Comparison of ENCODE assay signal across 14 cellular contexts in the genomic region with DNA sequence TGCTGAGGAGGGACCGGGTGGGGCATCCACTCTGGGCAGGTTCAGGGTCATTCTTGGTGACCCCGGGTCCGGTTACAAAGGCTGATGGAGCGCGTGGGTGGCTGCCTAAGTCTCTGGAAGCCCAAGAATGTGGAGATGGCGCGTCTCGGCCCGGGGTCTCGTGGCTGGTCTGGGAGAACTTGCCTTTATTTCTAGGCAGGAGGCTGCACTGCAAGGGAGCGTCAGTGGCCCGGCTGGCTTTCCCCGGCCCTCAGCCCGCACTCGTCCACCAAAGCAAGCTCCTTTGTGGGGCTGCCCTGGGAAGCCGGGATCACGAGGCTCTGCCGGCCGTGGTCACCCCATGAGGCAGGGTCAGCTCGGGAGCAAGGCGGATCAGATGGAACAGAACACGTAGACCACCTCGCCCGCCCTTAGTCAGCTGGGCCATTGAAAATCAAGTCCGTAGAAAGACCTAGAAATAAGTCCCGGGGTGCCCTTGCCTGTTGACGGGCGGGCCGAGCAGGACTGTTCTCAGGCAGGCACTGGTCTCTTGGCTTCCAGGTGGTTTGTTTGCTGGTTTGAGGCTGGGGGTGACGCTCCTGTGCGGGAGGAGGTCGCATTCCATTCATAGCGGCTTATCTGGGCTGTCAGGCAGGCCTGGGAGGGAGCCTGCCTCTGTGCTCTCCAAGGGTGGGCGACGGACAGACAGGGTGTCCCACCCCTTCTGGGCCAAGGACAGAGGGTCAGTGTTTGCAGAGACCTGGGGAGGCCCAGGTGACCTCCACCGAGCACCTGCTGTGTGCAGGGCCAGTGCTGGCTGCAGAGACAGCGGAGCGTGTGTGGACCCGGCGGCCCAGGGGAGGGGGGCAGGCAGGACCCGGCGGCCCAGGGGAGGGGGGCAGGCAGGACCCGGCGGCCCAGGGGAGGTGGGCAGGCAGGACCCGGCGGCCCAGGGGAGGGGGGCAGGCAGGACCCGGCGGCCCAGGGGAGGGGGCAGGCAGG. TPM values are rescaled to one million over a fixed set of nuclear protein-coding genes. Genes with fewer than 3 reads are reported as not detected.
A peak's percentile ranks its signal among the peaks of the same experiment; 100 is the strongest.
DNase-seq lines count a peak whose midpoint lies in the region; ATAC-seq and TF ChIP-seq lines count a peak whose summit lies in the region.
"Had no signal": no experiment of that assay in that cellular context is flagged by ENCODE, and none has a peak within 500 bp of the region (broad histone marks: within the 10 kb centered on the region; RNA-seq: fewer than 3 reads in every experiment).

No MANE protein-coding gene starts in this region.

- dilution Hi-C loops in mammary epithelial cell (cut with HindIII; ENCODE audit: low sequenced_read_pairs): no loop called here

- H3K36me3 ChIP-seq in breast epithelium (no peaks in the 10 kb centered on the region), mammary epithelial cell (ENCODE audit: insufficient read depth, low read length) (no peaks in the 10 kb centered on the region), brain microvascular endothelial cell (replicated peaks) (peaks cover 3% of the 10 kb centered on the region), tibial artery (no peaks in the 10 kb centered on the region)

- ATAC-seq in activated CD8-positive, alpha-beta T cell treated with anti-CD3 and anti-CD28 coated beads, Interleukin-2, amount 10 ng/mL, durations not matched to agents 7 days and 5 days: no peak

- TF ChIP-seq POLR2A in breast epithelium (IDR thresholded peaks at IDR 0.05): no peak

- no peaks in the 10 kb centered on the region for H3K36me3 Mint-ChIP-seq in activated CD8-positive, alpha-beta T cell treated with anti-CD3 and anti-CD28 coated beads, Interleukin-2, amount 10 ng/mL, durations not matched to agents 7 days and 5 days (ENCODE audit: low read depth)

- no peaks in the 10 kb centered on the region for H3K4me1 Mint-ChIP-seq in activated CD8-positive, alpha-beta T cell treated with anti-CD3 and anti-CD28 coated beads, Interleukin-2, amount 10 ng/mL, durations not matched to agents 7 days and 5 days (ENCODE audit: low read depth)

- in situ Hi-C loops in mammary epithelial cell (cut with MboI; ENCODE audit: low sequenced_read_pairs in 2 of 2): no loop called here
- in situ Hi-C loops in brain microvascular endothelial cell (cut with HindIII; ENCODE audit: low pct_ligation_motif_present, low sequenced_read_pairs): no loop called here

- no peaks in the 10 kb centered on the region for H3K9me3 Mint-ChIP-seq in activated CD8-positive, alpha-beta T cell treated with anti-CD3 and anti-CD28 coated beads, Interleukin-2, amount 10 ng/mL, durations not matched to agents 7 days and 5 days (ENCODE audit: insufficient read depth)

- H3K27me3 Mint-ChIP-seq in activated CD8-positive, alpha-beta T cell treated with anti-CD3 and anti-CD28 coated beads, Interleukin-2, amount 10 ng/mL, durations not matched to agents 7 days and 5 days (ENCODE audit: low read depth): no peaks in the 10 kb centered on the region

- H4K20me1 ChIP-seq in mammary epithelial cell (ENCODE audit: insufficient read depth, low read length): no peaks in the 10 kb centered on the region

- BruUV-seq in mammary epithelial cell (replicated peaks; lab: Mats Ljungman, UMichigan): no TSS peak

- H3K4me3 ChIP-seq in breast epithelium (no peak overlapping the region), mammary epithelial cell (replicated peaks in 1 of 3; ENCODE audit: insufficient read depth in 1 of 3, low read depth in 2 of 3, low read length in 3 of 3) (no peak overlapping the region), brain microvascular endothelial cell (ENCODE audit: low read depth, low read length) (no peak overlapping the region), tibial artery (peak overlapping the region; percentile 4 to 12)

- H3K79me2 ChIP-seq in mammary epithelial cell (ENCODE audit: insufficient read depth, low read length): peaks cover 5% of the 10 kb centered on the region

- H3K9ac ChIP-seq in mammary epithelial cell (ENCODE audit: insufficient read depth, low read length): no peak overlapping the region

- TF ChIP-seq CTCF in breast epithelium (IDR thresholded peaks at IDR 0.05) (no peak), mammary epithelial cell (conservative IDR thresholded peaks at IDR 0.05 in 1 of 2, IDR thresholded peaks at IDR 0.05 in 1 of 2; ENCODE audit: extremely low read depth in 1 of 2, insufficient read depth in 1 of 2, low read depth in 1 of 2, low read length in 2 of 2) (no peak), brain microvascular endothelial cell (IDR thresholded peaks at IDR 0.05; ENCODE audit: low read depth, low read length, missing control alignments) (no peak), tibial artery (IDR thresholded peaks at IDR 0.05) (no peak), RWPE1 (conservative IDR thresholded peaks at IDR 0.05; ENCODE audit: low read depth) (no peak)

- intact Hi-C loops in breast epithelium (cut with DNase I; ENCODE audit: low total_unique reads): no loop called here
- intact Hi-C loops in mammary epithelial cell (cut with micrococcal nuclease): no loop called here
- intact Hi-C loops in tibial artery (cut with DNase I; ENCODE audit: low total_unique reads): loop anchor here (5.0 kb wide), 2 partner anchors 44 to 124 kb away; no protein-coding TSS in a partner anchor

- WGBS in mammary epithelial cell (ENCODE audit: low coverage, missing lambda C conversion rate): 94% methylated on average over 24 of the region's 48 CpGs

- H3K4me3 Mint-ChIP-seq in activated CD8-positive, alpha-beta T cell treated with anti-CD3 and anti-CD28 coated beads, Interleukin-2, amount 10 ng/mL, durations not matched to agents 7 days and 5 days: no peak overlapping the region

- H3K27me3 ChIP-seq in breast epithelium (no peaks in the 10 kb centered on the region), mammary epithelial cell (ENCODE audit: insufficient read depth, low read length) (no peaks in the 10 kb centered on the region), brain microvascular endothelial cell (replicated peaks) (no peaks in the 10 kb centered on the region), tibial artery (no peaks in the 10 kb centered on the region)

- CTCF ChIA-PET in mammary epithelial cell (lab: Charles Lee; ENCODE audit: low non-redundant PET): no interaction called here
- CTCF ChIA-PET in activated CD8-positive, alpha-beta T cell treated with anti-CD3 and anti-CD28 coated beads, Interleukin-2, amount 10 ng/mL, durations not matched to agents 7 days and 5 days (lab: Charles Lee): no interaction called here
- CTCF ChIA-PET in RWPE1 (lab: Yijun Ruan, JAX): no interaction called here

- H3K27ac ChIP-seq in breast epithelium (peak overlapping the region; percentile 42 to 65), mammary epithelial cell (ENCODE audit: insufficient read depth, low read depth, low read length) (no peak overlapping the region), brain microvascular endothelial cell (peak overlapping the region; percentile 84), tibial artery (peak overlapping the region; percentile 77 to 98), RWPE1 (no peak overlapping the region)
- H3K27ac ChIP-seq: 22Rv1 had no signal

- H2AFZ ChIP-seq in mammary epithelial cell (ENCODE audit: low read depth, low read length): no peak overlapping the region

- POLR2A ChIA-PET in activated CD8-positive, alpha-beta T cell treated with anti-CD3 and anti-CD28 coated beads, Interleukin-2, amount 10 ng/mL, durations not matched to agents 7 days and 5 days (lab: Charles Lee): no interaction called here
- POLR2A ChIA-PET in RWPE1 (lab: Yijun Ruan, JAX; ENCODE audit: low non-redundant PET): no interaction called here

- no peak overlapping the region for H3K27ac Mint-ChIP-seq in activated CD8-positive, alpha-beta T cell treated with anti-CD3 and anti-CD28 coated beads, Interleukin-2, amount 10 ng/mL, durations not matched to agents 7 days and 5 days

- no peak overlapping the region for H3K4me2 ChIP-seq in mammary epithelial cell (ENCODE audit: insufficient read depth, low read depth, low read length)

- H3K4me1 ChIP-seq in breast epithelium: peaks cover 6 to 13% of the 10 kb centered on the region in 2 donors
- peaks cover 15% of the 10 kb centered on the region for H3K4me1 ChIP-seq in mammary epithelial cell (ENCODE audit: insufficient read depth, low read length)
- peaks cover 0 to 100% (median 75%) of the 10 kb centered on the region in 4 donors for H3K4me1 ChIP-seq in tibial artery

- H3K9me3 ChIP-seq in breast epithelium (no peaks in the 10 kb centered on the region), mammary epithelial cell (replicated peaks; ENCODE audit: insufficient read depth, low read length) (no peaks in the 10 kb centered on the region), tibial artery (no peaks in the 10 kb centered on the region)

- no peak for DNase-seq in breast epithelium (ENCODE audit: low spot score in 2 of 2)
- no peak for DNase-seq in mammary epithelial cell
- DNase-seq in brain microvascular endothelial cell: peak; percentile 81
- peak; percentile 94 for DNase-seq in left kidney (ENCODE audit: low read depth, low spot score)
- no peak for DNase-seq in tibial artery
- DNase-seq in activated CD4-positive, CD25-positive, alpha-beta regulatory T cell treated with anti-CD3 and anti-CD28 coated beads, Interleukin-2, amount 50 U/mL, for 72 hours: no peak
- no peak for DNase-seq in activated CD8-positive, alpha-beta T cell treated with anti-CD3 and anti-CD28 coated beads, Interleukin-2, amount 10 ng/mL, durations not matched to agents 7 days and 5 days
- DNase-seq in RWPE1 (ENCODE audit: low spot score): no peak
- DNase-seq: activated CD4-positive, alpha-beta T cell treated with anti-CD3 and anti-CD28 coated beads, Interleukin-2, amount 50 U/mL, for 48 hours; activated effector memory CD4-positive, alpha-beta T cell treated with Interleukin-2 at 50 U/mL for 16 hours; NCI-H2171 treated with DMSO at 0.1 percent for 48 hours; OCI-M1; substantia nigra had no signal

RNA-seq across cellular contexts. Expression of a gene that starts 25.8 kb away (rescaled TPM):
- total RNA-seq in breast epithelium: 10 to 100 TPM; 48.3 to 62.9 (median 55.8) TPM
- 10 to 100 TPM; 45.6 to 79.7 TPM for total RNA-seq in mammary epithelial cell
- 27.3 TPM for polyA plus RNA-seq in mammary epithelial cell
- 7.5 TPM for polyA minus RNA-seq in mammary epithelial cell
- 10 to 100 TPM; 24.1 to 28.7 TPM for total RNA-seq in activated CD8-positive, alpha-beta T cell treated with anti-CD3 and anti-CD28 coated beads, Interleukin-2, amount 10 ng/mL, durations not matched to agents 7 days and 5 days

Comparison
In these comparisons a context has a peak if more than half of its experiments do, and no peak if none do; other contexts are left out.
1. H3K27ac ChIP-seq: peak in breast epithelium (2 of 2), brain microvascular endothelial cell (single experiment) and tibial artery (2 of 2); none in mammary epithelial cell (single experiment) and RWPE1 (single experiment).
2. DNase-seq: peak in brain microvascular endothelial cell (single experiment) and left kidney (single experiment); none in breast epithelium (0 of 2), mammary epithelial cell (single experiment), tibial artery (0 of 2), activated CD4-positive, CD25-positive, alpha-beta regulatory T cell treated with anti-CD3 and anti-CD28 coated beads, Interleukin-2, amount 50 U/mL, for 72 hours (single experiment), activated CD8-positive, alpha-beta T cell treated with anti-CD3 and anti-CD28 coated beads, Interleukin-2, amount 10 ng/mL, durations not matched to agents 7 days and 5 days (single experiment) and RWPE1 (single experiment).
3. H3K4me3 ChIP-seq: peak in tibial artery (2 of 2); none in breast epithelium (0 of 3), mammary epithelial cell (0 of 3) and brain microvascular endothelial cell (single experiment).